Comparison of ENCODE assay signal across 17 cellular contexts in genomic region chr9:108746864-108747263, GRCh38.
DNase-seq lines count a peak whose midpoint lies in the region; ATAC-seq and TF ChIP-seq lines count a peak whose summit lies in the region.
"Had no signal": no experiment of that assay in that cellular context is flagged by ENCODE, and none has a peak within 500 bp of the region (broad histone marks: within the 10 kb centered on the region; RNA-seq: fewer than 3 reads in every experiment).

No MANE protein-coding gene starts in this region.

- no peak overlapping the region for H3K27ac ChIP-seq in body of pancreas
- no peak overlapping the region for H3K27ac ChIP-seq in effector memory CD4-positive, alpha-beta T cell (ENCODE audit: insufficient read depth, low read length, poor library complexity, severe bottlenecking)
- H3K27ac ChIP-seq: psoas muscle, uterus had no signal

- WGBS in body of pancreas, 2 donors = 28 to 38% methylated on average over 2 of the region's 2 CpGs

- no peaks in the 10 kb centered on the region for H3K36me3 ChIP-seq in body of pancreas (replicated peaks in 1 of 2; ENCODE audit: insufficient read depth in 1 of 2, low read depth in 2 of 2)
- no peaks in the 10 kb centered on the region for H3K36me3 ChIP-seq in effector memory CD4-positive, alpha-beta T cell (ENCODE audit: control insufficient read depth, insufficient read depth, low read length)
- H3K36me3 ChIP-seq: uterus had no signal

- TF ChIP-seq CTCF in AG09319 (IDR thresholded peaks at IDR 0.05; ENCODE audit: low read depth, low read length) (no peak), body of pancreas (IDR thresholded peaks at IDR 0.05) (no peak)

- no peak for TF ChIP-seq POLR2A in body of pancreas (IDR thresholded peaks at IDR 0.05)

- DNase-seq in AG09319 (ENCODE audit: extremely low read depth, low read depth) = peak; percentile 24
- DNase-seq in LHCN-M2 (ENCODE audit: low read depth) = peak; percentile 15
- peak in 1 of 4 donors; percentile 5 for DNase-seq in body of pancreas
- peak; percentile 7 for DNase-seq in iris pigment epithelial cell (ENCODE audit: low read depth)
- DNase-seq in effector memory CD4-positive, alpha-beta T cell = no peak
- no peak for DNase-seq in activated CD8-positive, alpha-beta memory T cell treated with anti-CD3 and anti-CD28 coated beads, Interleukin-2, amount 50 U/mL, for 48 hours
- DNase-seq in left cardiac atrium = no peak
- DNase-seq: activated CD4-positive, CD25-positive, alpha-beta regulatory T cell; activated effector memory CD4-positive, alpha-beta T cell treated with Interleukin-2 at 50 U/mL for 16 hours; anterior cingulate cortex; dermis blood vessel endothelial cell; naive B cell; NCI-H187; psoas muscle; stimulated activated naive CD8-positive, alpha-beta T cell treated with anti-CD3 and anti-CD28 coated beads, Interleukin-15, Interleukin-2, amounts not matched to agents 100 U/mL and 50 U/mL, for 24 hours; uterus had no signal

- H3K9me3 ChIP-seq in body of pancreas = no peaks in the 10 kb centered on the region
- H3K9me3 ChIP-seq in effector memory CD4-positive, alpha-beta T cell (ENCODE audit: control insufficient read depth, low read length) = no peaks in the 10 kb centered on the region
- H3K9me3 ChIP-seq: psoas muscle, uterus had no signal

- H3K4me1 ChIP-seq in body of pancreas = peaks cover 6% of the 10 kb centered on the region
- H3K4me1 ChIP-seq in effector memory CD4-positive, alpha-beta T cell (ENCODE audit: control insufficient read depth, insufficient read depth, low read length, poor library complexity, severe bottlenecking) = no peaks in the 10 kb centered on the region
- H3K4me1 ChIP-seq: psoas muscle, uterus had no signal

- H3K27me3 ChIP-seq in body of pancreas = no peaks in the 10 kb centered on the region
- no peaks in the 10 kb centered on the region for H3K27me3 ChIP-seq in effector memory CD4-positive, alpha-beta T cell (replicated peaks; ENCODE audit: control insufficient read depth, insufficient read depth, low read length, poor library complexity, severe bottlenecking)
- H3K27me3 ChIP-seq: uterus had no signal

- intact Hi-C loops in body of pancreas (cut with DNase I) (no loop called here), left cardiac atrium (cut with DNase I) (no loop called here)

- H3K4me3 ChIP-seq in body of pancreas = no peak overlapping the region
- H3K4me3 ChIP-seq in effector memory CD4-positive, alpha-beta T cell (ENCODE audit: insufficient read depth, low read depth, low read length, poor library complexity, severe bottlenecking) = no peak overlapping the region
- H3K4me3 ChIP-seq: psoas muscle, uterus had no signal

- ATAC-seq in body of pancreas (peak; percentile 30), GM18861 (IDR thresholded peaks at IDR 0.05; ENCODE audit: unreplicated experiment) (no peak), left cardiac atrium (no peak)
- ATAC-seq: psoas muscle; stimulated activated naive CD8-positive, alpha-beta T cell treated with anti-CD3 and anti-CD28 coated beads, Interleukin-15, Interleukin-2, amounts not matched to agents 100 U/mL and 50 U/mL, for 24 hours had no signal

Comparison
In these comparisons a context has a peak if more than half of its experiments do, and no peak if none do; other contexts are left out.
1. DNase-seq: peak in AG09319 (single experiment), LHCN-M2 (single experiment) and iris pigment epithelial cell (single experiment); none in effector memory CD4-positive, alpha-beta T cell (0 of 3), activated CD8-positive, alpha-beta memory T cell treated with anti-CD3 and anti-CD28 coated beads, Interleukin-2, amount 50 U/mL, for 48 hours (single experiment) and left cardiac atrium (single experiment).